ENCODE assay signal across 17 cellular contexts in genomic region chr4:119030536-119030890, GRCh38.
"Had no signal": no experiment of that assay in that cellular context is flagged by ENCODE, and none has a peak within 500 bp of the region (broad histone marks: within the 10 kb centered on the region; RNA-seq: fewer than 3 reads in every experiment).

No MANE protein-coding gene starts in this region.

- ATAC-seq: effector memory CD8-positive, alpha-beta T cell; mucosa of descending colon; right cardiac atrium had no signal

- H3K9me3 ChIP-seq: mucosa of descending colon, SK-N-SH, spleen had no signal

- H3K4me3 Mint-ChIP-seq: activated B cell treated with CpG ODN at 0.5 μM for 24 hours; activated CD4-positive, alpha-beta T cell treated with anti-CD3 and anti-CD28 coated beads, Interleukin-2, amount 10 ng/mL, durations not matched to agents 24 days and 14 days; effector memory CD8-positive, alpha-beta T cell; neural crest cell; stimulated activated memory B cell treated with anti-CD40 and anti-IgM and Interleukin-4, amounts not matched to agents 10 μg/mL and 1 μg/mL and 100 μg/mL, for 72 hours; T-helper 1 cell treated with Interleukin-12 subunit alpha and Interleukin-12 subunit beta and Interleukin-4 antibody, amounts not matched to agents 30 μg/mL and 1 μg/mL, for 36 hours had no signal

- H3K27me3 Mint-ChIP-seq: stimulated activated memory B cell treated with anti-CD40 and anti-IgM and Interleukin-4, amounts not matched to agents 10 μg/mL and 1 μg/mL and 100 μg/mL, for 72 hours had no signal

- H3K4me1 Mint-ChIP-seq: activated B cell treated with CpG ODN at 0.5 μM for 24 hours; activated CD4-positive, alpha-beta T cell treated with anti-CD3 and anti-CD28 coated beads, Interleukin-2, amount 10 ng/mL, durations not matched to agents 24 days and 14 days; neural crest cell; stimulated activated memory B cell treated with anti-CD40 and anti-IgM and Interleukin-4, amounts not matched to agents 10 μg/mL and 1 μg/mL and 100 μg/mL, for 72 hours had no signal

- DNase-seq: activated B cell treated with CpG ODN at 0.5 μM for 24 hours; activated CD4-positive, alpha-beta T cell treated with anti-CD3 and anti-CD28 coated beads, Interleukin-2, amount 10 ng/mL, durations not matched to agents 24 days and 14 days; activated CD8-positive, alpha-beta memory T cell treated with anti-CD3 and anti-CD28 coated beads for 24 hours; activated naive CD4-positive, alpha-beta T cell treated with Interleukin-2 at 50 U/mL for 16 hours; caudate nucleus; effector memory CD8-positive, alpha-beta T cell; glutamatergic neuron; mucosa of descending colon; right cardiac atrium; SK-N-SH; spleen; stimulated activated CD4-positive, alpha-beta T cell treated with anti-CD3 and anti-CD28 coated beads, Interleukin-1b, Interleukin-23, amount 100 ng/mL, for 48 hours had no signal

- H3K27ac Mint-ChIP-seq: activated B cell treated with CpG ODN at 0.5 μM for 24 hours; activated CD4-positive, alpha-beta T cell treated with anti-CD3 and anti-CD28 coated beads, Interleukin-2, amount 10 ng/mL, durations not matched to agents 24 days and 14 days; stimulated activated memory B cell treated with anti-CD40 and anti-IgM and Interleukin-4, amounts not matched to agents 10 μg/mL and 1 μg/mL and 100 μg/mL, for 72 hours; T-helper 1 cell treated with Interleukin-12 subunit alpha and Interleukin-12 subunit beta and Interleukin-4 antibody, amounts not matched to agents 30 μg/mL and 1 μg/mL, for 36 hours had no signal

- H3K9ac ChIP-seq: SK-N-SH had no signal

- H3K9me3 Mint-ChIP-seq: activated B cell treated with CpG ODN at 0.5 μM for 24 hours; activated CD4-positive, alpha-beta T cell treated with anti-CD3 and anti-CD28 coated beads, Interleukin-2, amount 10 ng/mL, durations not matched to agents 24 days and 14 days; effector memory CD8-positive, alpha-beta T cell; neural crest cell; stimulated activated memory B cell treated with anti-CD40 and anti-IgM and Interleukin-4, amounts not matched to agents 10 μg/mL and 1 μg/mL and 100 μg/mL, for 72 hours; T-helper 1 cell treated with Interleukin-12 subunit alpha and Interleukin-12 subunit beta and Interleukin-4 antibody, amounts not matched to agents 30 μg/mL and 1 μg/mL, for 36 hours had no signal

- H3K27ac ChIP-seq: epithelial cell of prostate, spleen had no signal

- H3K36me3 Mint-ChIP-seq: stimulated activated memory B cell treated with anti-CD40 and anti-IgM and Interleukin-4, amounts not matched to agents 10 μg/mL and 1 μg/mL and 100 μg/mL, for 72 hours had no signal

- H3K27me3 ChIP-seq: spleen had no signal

- H3K4me3 ChIP-seq: lung, mucosa of descending colon, spleen had no signal

- H3K4me2 ChIP-seq: SK-N-SH had no signal
